8 cellular contexts compared by ENCODE assay signal in the genomic region with DNA sequence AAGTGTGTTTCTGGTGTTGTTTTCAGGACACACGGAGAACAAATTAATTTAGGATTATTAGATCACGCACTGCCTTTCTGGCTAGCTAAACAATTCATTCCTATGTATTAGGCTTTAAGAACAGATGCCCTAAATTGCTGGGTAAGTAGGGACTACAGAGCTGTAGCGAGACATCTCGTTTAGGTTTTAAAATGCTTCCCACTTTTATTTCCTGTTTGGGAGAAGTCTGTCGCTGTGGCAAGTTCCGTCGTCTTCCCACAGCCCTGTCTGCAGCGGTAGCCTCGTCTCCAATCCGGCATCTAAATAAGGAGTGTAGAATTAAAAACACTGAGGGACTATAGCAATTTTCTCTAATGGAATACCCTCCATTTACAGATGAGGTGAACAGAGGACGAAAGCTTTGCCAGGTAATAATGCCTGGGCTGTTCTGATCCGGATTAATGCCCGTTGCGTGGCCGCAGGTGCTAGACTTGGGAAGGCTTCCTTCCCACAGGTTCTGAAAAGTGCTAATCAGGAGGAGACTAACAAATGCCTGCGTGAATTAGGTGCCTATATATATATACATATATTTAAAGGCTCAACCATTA. TPM values are rescaled to one million over a fixed set of nuclear protein-coding genes. Genes with fewer than 3 reads are reported as not detected.
A peak's percentile ranks its signal among the peaks of the same experiment; 100 is the strongest.
DNase-seq lines count a peak whose midpoint lies in the region; ATAC-seq lines count a peak whose summit lies in the region.

No MANE protein-coding gene starts in this region.

- H3K4ac ChIP-seq in trophoblast cell (ENCODE audit: low read depth, low read length): no peak overlapping the region

- H3K4me3 ChIP-seq in ectodermal cell (ENCODE audit: insufficient read depth, low read depth, low read length) (peak overlapping the region; percentile 98), trophoblast cell (ENCODE audit: low read depth, low read length) (no peak overlapping the region)

- no peak overlapping the region for H4K12ac ChIP-seq in trophoblast cell (ENCODE audit: low read depth, low read length)

- no peak overlapping the region for H3K23ac ChIP-seq in trophoblast cell (ENCODE audit: low read length)

- H2BK12ac ChIP-seq in trophoblast cell (ENCODE audit: low read length): no peak overlapping the region

- 9 to 14% methylated on average over 15 to 16 of the region's 16 CpGs for WGBS in ectodermal cell, 2 experiments
- WGBS in trophoblast cell (ENCODE audit: extremely low coverage, insufficient coverage, insufficient read length): no CpG with 5 or more reads among the region's 16 CpGs

- H3K27ac ChIP-seq in ectodermal cell (ENCODE audit: insufficient read depth, low read depth, low read length, poor library complexity, severe bottlenecking) (no peak overlapping the region), trophoblast cell (ENCODE audit: low read depth, low read length) (no peak overlapping the region)

- H3K36me3 ChIP-seq in ectodermal cell (ENCODE audit: control insufficient read depth, insufficient read depth, low read length): peaks cover 6% of the 10 kb centered on the region
- no peaks in the 10 kb centered on the region for H3K36me3 ChIP-seq in trophoblast cell (ENCODE audit: control insufficient read depth in 1 of 2, insufficient read depth in 2 of 2, low read length in 2 of 2)

- no peak overlapping the region for H3K18ac ChIP-seq in trophoblast cell (ENCODE audit: low read length)

- H3K27me3 ChIP-seq in ectodermal cell (ENCODE audit: control insufficient read depth, insufficient read depth, low read length, poor library complexity, severe bottlenecking) (peaks cover 47% of the 10 kb centered on the region), trophoblast cell (ENCODE audit: insufficient read depth, low read length) (peaks cover 18% of the 10 kb centered on the region)

- no peak overlapping the region for H2AK5ac ChIP-seq in trophoblast cell (ENCODE audit: low read length)

- no peak overlapping the region for H4K91ac ChIP-seq in trophoblast cell (ENCODE audit: low read depth, low read length)

- H2BK120ac ChIP-seq in trophoblast cell (ENCODE audit: insufficient read depth, low read length, poor library complexity): no peak overlapping the region

- no peak overlapping the region for H2AFZ ChIP-seq in trophoblast cell (ENCODE audit: insufficient read depth, low read length, poor library complexity)

- H2BK5ac ChIP-seq in trophoblast cell (ENCODE audit: low read depth, low read length, poor library complexity): no peak overlapping the region

- DNase-seq in ELR (ENCODE audit: low read depth): peak; percentile 5
- peak; percentile 34 to 57 for DNase-seq in NCI-H526 (lab: John Stamatoyannopoulos, UW)
- DNase-seq in trophoblast cell: peak in 1 of 2 donors; percentile 2
- DNase-seq in activated CD4-positive, alpha-beta T cell treated with anti-CD3 and anti-CD28 coated beads, Interleukin-2, amount 50 U/mL, for 48 hours: no peak

- H3K9me3 ChIP-seq in ectodermal cell (ENCODE audit: control insufficient read depth, low read length) (no peaks in the 10 kb centered on the region), trophoblast cell (ENCODE audit: insufficient read depth, low read depth, low read length) (peaks cover 10% of the 10 kb centered on the region)

- H3K4me2 ChIP-seq in trophoblast cell (ENCODE audit: low read length): peak overlapping the region; percentile 98

- H3K79me1 ChIP-seq in trophoblast cell (ENCODE audit: low read length): no peaks in the 10 kb centered on the region

- ATAC-seq in HG03342 (IDR thresholded peaks at IDR 0.05; ENCODE audit: unreplicated experiment): no peak
- no peak for ATAC-seq in HG03520 (IDR thresholded peaks at IDR 0.05; ENCODE audit: unreplicated experiment)
- ATAC-seq in HG03442 (IDR thresholded peaks at IDR 0.05; ENCODE audit: unreplicated experiment): no peak

- H3K4me1 ChIP-seq in ectodermal cell (ENCODE audit: control insufficient read depth, insufficient read depth, low read length) (peaks cover 7% of the 10 kb centered on the region), trophoblast cell (ENCODE audit: control insufficient read depth in 1 of 2, insufficient read depth in 2 of 2, low read length in 2 of 2) (peaks cover 12 to 13% of the 10 kb centered on the region in 2 experiments)

- no peak overlapping the region for H3K9ac ChIP-seq in trophoblast cell (ENCODE audit: low read length)

- no peak overlapping the region for H4K8ac ChIP-seq in trophoblast cell (ENCODE audit: low read depth, low read length)

- H3K79me2 ChIP-seq in trophoblast cell (ENCODE audit: control insufficient read depth, insufficient read depth, low read length, poor library complexity): no peaks in the 10 kb centered on the region

- H3K14ac ChIP-seq in trophoblast cell (ENCODE audit: low read length): no peak overlapping the region

RNA-seq across cellular contexts. Expression of a gene that starts 1.3 kb away (rescaled TPM):
- 16.2 TPM for polyA plus RNA-seq in ectodermal cell (2013, experiment 1 of 4)
- polyA plus RNA-seq in ectodermal cell (2013, experiment 2 of 4): 19.3 TPM
- polyA plus RNA-seq in ectodermal cell (2013, experiment 3 of 4): 17.2 TPM
- polyA plus RNA-seq in ectodermal cell (2013, experiment 4 of 4): 19.0 TPM
- polyA plus RNA-seq in trophoblast cell (2013): 0.31 TPM in 2 replicates

Comparison
In these comparisons a context has a peak if more than half of its experiments do, and no peak if none do; other contexts are left out.
1. DNase-seq: peak in ELR (single experiment) and NCI-H526 (2 of 2); none in activated CD4-positive, alpha-beta T cell treated with anti-CD3 and anti-CD28 coated beads, Interleukin-2, amount 50 U/mL, for 48 hours (0 of 2).